In the genomic region with DNA sequence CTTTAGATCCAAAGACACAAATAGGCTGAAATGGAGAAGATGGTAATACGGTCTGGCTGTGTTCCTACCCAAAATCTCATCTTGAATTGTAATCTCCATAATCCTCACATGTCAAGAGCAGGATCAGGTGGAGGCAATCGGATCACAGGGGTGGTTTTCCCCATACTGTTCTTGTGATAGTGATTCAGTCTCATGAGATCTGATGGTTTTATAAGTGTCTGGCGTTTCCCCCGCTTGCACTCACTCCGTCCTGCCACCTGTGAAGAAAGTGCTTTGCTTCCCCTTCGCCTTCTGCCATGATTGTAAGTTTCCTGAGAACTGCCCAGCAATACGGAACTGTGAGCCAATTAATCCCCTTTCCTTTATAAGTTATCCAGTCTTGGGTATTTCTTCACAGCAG, we compare ENCODE assay signal across 31 cellular contexts.
"Had no signal": no experiment of that assay in that cellular context is flagged by ENCODE, and none has a peak within 500 bp of the region (broad histone marks: within the 10 kb centered on the region; RNA-seq: fewer than 3 reads in every experiment).

No MANE protein-coding gene starts in this region.

- H3K27me3 ChIP-seq: left lung, neural progenitor cell, neutrophil, suprapubic skin, tibial artery, upper lobe of right lung, uterus had no signal

- FAIRE-seq: islet of Langerhans, kidney had no signal

- H3K9me3 ChIP-seq: lower lobe of right lung, neutrophil, psoas muscle, suprapubic skin, thoracic aorta, tibial artery, upper lobe of right lung, uterus had no signal

- H3K79me2 ChIP-seq: parathyroid adenoma had no signal

- H3K4me2 ChIP-seq: neural progenitor cell had no signal

- H3K4me1 Mint-ChIP-seq: immature natural killer cell; naive thymus-derived CD8-positive, alpha-beta T cell; nephron had no signal

- H3K27ac Mint-ChIP-seq: immature natural killer cell; naive thymus-derived CD8-positive, alpha-beta T cell; nephron; neural progenitor cell; stimulated activated naive CD8-positive, alpha-beta T cell treated with anti-CD3 and anti-CD28 coated beads, Interleukin-15, Interleukin-2, amounts not matched to agents 100 ng/mL and 50 ng/mL, for 24 hours had no signal

- H3K36me3 Mint-ChIP-seq: immature natural killer cell, neural progenitor cell had no signal

- H2AFZ ChIP-seq: neural progenitor cell, parathyroid adenoma had no signal

- H3K4me3 ChIP-seq: left lung, lower lobe of right lung, neural progenitor cell, psoas muscle, skin epidermis, suprapubic skin, thoracic aorta, tibial artery, upper lobe of right lung, uterus had no signal

- H3K4me1 ChIP-seq: left lung, lower lobe of right lung, neural progenitor cell, parathyroid adenoma, psoas muscle, suprapubic skin, tibial artery, upper lobe of right lung, uterus had no signal

- DNase-seq: hypothalamus; immature natural killer cell; kidney; left colon; left lung; lower lobe of right lung; mammary epithelial cell; mesenchymal stem cell; naive thymus-derived CD8-positive, alpha-beta T cell; occipital lobe; psoas muscle; stimulated activated CD4-positive, alpha-beta T cell treated with anti-CD3 and anti-CD28 coated beads, Interleukin-12 subunit alpha, Interleukin-12 subunit beta, amount 100 ng/mL, for 4 hours; stimulated activated CD4-positive, alpha-beta T cell treated with anti-CD3 and anti-CD28 coated beads, Interleukin-15, amount 100 ng/mL, for 24 hours; stimulated activated CD4-positive, alpha-beta T cell treated with anti-CD3 and anti-CD28 coated beads, Interleukin-2, amount 100 ng/mL, for 24 hours; stimulated activated CD4-positive, alpha-beta T cell treated with anti-CD3 and anti-CD28 coated beads, Interleukin-4, amount 100 ng/mL, for 1 hour; stimulated activated naive CD4-positive, alpha-beta T cell; tibial artery; trophoblast cell; upper lobe of right lung; uterus had no signal

- H3K36me3 ChIP-seq: left lung, lower lobe of right lung, neural progenitor cell, neutrophil, suprapubic skin, thoracic aorta, tibial artery, upper lobe of right lung, uterus had no signal

- H3K27ac ChIP-seq: left lung, lower lobe of right lung, neural progenitor cell, neutrophil, parathyroid adenoma, psoas muscle, skin epidermis, suprapubic skin, thoracic aorta, tibial artery, upper lobe of right lung, uterus had no signal

- ATAC-seq: left colon; left lung; lower lobe of right lung; naive thymus-derived CD8-positive, alpha-beta T cell; psoas muscle; right cardiac atrium; sciatic nerve; upper lobe of right lung had no signal

- H3K4me3 Mint-ChIP-seq: immature natural killer cell; naive thymus-derived CD8-positive, alpha-beta T cell; nephron; neural progenitor cell; stimulated activated naive CD8-positive, alpha-beta T cell treated with anti-CD3 and anti-CD28 coated beads, Interleukin-15, Interleukin-2, amounts not matched to agents 100 ng/mL and 50 ng/mL, for 24 hours had no signal

- H3K9ac ChIP-seq: neural progenitor cell, parathyroid adenoma had no signal
